ENCODE assay signal across 1 cellular context in the genomic region with DNA sequence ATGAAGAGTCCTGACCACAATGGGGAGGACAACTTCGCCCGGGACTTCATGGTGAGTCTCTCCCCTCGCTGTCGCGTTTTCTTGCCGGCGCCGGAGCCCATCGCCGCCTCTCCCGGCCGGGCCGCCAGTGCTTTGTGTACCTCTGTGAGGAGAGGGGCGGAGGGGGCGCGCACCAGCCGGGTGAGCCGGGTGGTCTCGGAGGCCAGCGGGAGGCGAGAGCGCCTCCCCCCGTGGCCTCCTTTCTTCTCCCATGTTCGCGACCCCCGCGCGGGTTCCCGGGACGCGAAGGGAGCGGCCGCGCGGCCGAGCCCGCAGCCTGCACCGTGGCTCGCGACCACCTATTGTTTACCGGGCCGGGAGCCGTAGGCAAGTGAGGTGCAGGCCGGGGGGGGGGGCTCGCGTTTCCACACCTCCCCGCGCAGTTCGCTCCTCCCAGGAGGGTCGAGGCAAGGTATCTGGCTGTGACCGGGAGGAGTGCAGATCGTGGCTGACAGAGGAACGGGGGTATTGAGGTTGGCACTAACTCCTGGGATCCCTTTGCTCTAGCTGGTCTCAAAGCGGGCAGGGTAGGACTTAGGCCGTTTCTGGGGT.
A peak's percentile ranks its signal among the peaks of the same experiment; 100 is the strongest.
TF ChIP-seq lines count a peak whose summit lies in the region.

No MANE protein-coding gene starts in this region.

TF ChIP-seq in K562, 482 proteins besides CTCF, POLR2A, EP300 and RAD21 (continued from another document and continues in another):
- TF ChIP-seq ZBTB40 (IDR thresholded peaks at IDR 0.05) (peak; percentile 32; the same call in 1 of the 2 replicates), ZBTB40 (CRISPR knock-in tag; IDR thresholded peaks at IDR 0.05) (no peak), EP400 (IDR thresholded peaks at IDR 0.05) (no peak), PTTG1 (tag; IDR thresholded peaks at IDR 0.05; ENCODE audit: low read depth) (no peak), NONO (IDR thresholded peaks at IDR 0.05; ENCODE audit: low read depth in 2 of 2, low read length in 1 of 2) (0 out of 4 replicates have a peak, but pooled peaks of 1 of the 2 experiments have one; percentile 34), HNRNPH1 (optimal IDR thresholded peaks at IDR 0.05; ENCODE audit: low read depth, low read length) (no peak), SAFB2 (IDR thresholded peaks at IDR 0.05; ENCODE audit: borderline replicate concordance, low read depth, low read length, severe bottlenecking) (no peak), NBN (IDR thresholded peaks at IDR 0.05; ENCODE audit: low read depth) (no peak), NR2C2 (CRISPR knock-in tag; IDR thresholded peaks at IDR 0.05) (no peak), NR2C2 (tag; IDR thresholded peaks at IDR 0.05) (no peak), HMGN3 (IDR thresholded peaks at IDR 0.05; ENCODE audit: borderline replicate concordance, extremely low read depth, insufficient read length, low read depth, low read length) (peak; percentile 39), KDM2B (CRISPR knock-in tag; IDR thresholded peaks at IDR 0.05) (no peak), ZNF699 (CRISPR knock-in tag; IDR thresholded peaks at IDR 0.05; ENCODE audit: insufficient replicate concordance) (no peak), CCAR2 (IDR thresholded peaks at IDR 0.05; ENCODE audit: low read depth, low read length) (no peak), PHF8 (IDR thresholded peaks at IDR 0.05; ENCODE audit: borderline replicate concordance, low read length) (peak; percentile 36; the same call in 1 of the 2 replicates), KDM4B (IDR thresholded peaks at IDR 0.05; ENCODE audit: borderline replicate concordance in 2 of 2, low read depth in 1 of 2) (peak in 1 of 2 experiments; percentile 38; a peak in 1 of 4 replicates), ZNF584 (CRISPR knock-in tag; IDR thresholded peaks at IDR 0.05; ENCODE audit: low read depth) (no peak), ZNF79 (CRISPR knock-in tag; IDR thresholded peaks at IDR 0.05; ENCODE audit: low read depth) (no peak), BRD4 (IDR thresholded peaks at IDR 0.05) (no peak), ZNF41 (CRISPR knock-in tag; conservative IDR thresholded peaks at IDR 0.05) (no peak), RBFOX2 (IDR thresholded peaks at IDR 0.05; ENCODE audit: low read depth, low read length) (peak; percentile 79), CTBP1 (IDR thresholded peaks at IDR 0.05; ENCODE audit: borderline replicate concordance) (peak; percentile 20; the same call in 1 of the 2 replicates), PREB (CRISPR knock-in tag; IDR thresholded peaks at IDR 0.05) (0 out of 2 replicates have a peak, but pooled peaks have one; percentile 49), ZNF583 (CRISPR knock-in tag; IDR thresholded peaks at IDR 0.05) (no peak), RCOR1 (IDR thresholded peaks at IDR 0.05; ENCODE audit: borderline replicate concordance in 1 of 2, low read depth in 2 of 2, low read length in 2 of 2) (no peak), ZNF316 (IDR thresholded peaks at IDR 0.05) (no peak), TRIM28 (IDR thresholded peaks at IDR 0.05) (no peak), GATA2 (CRISPR knock-in tag; IDR thresholded peaks at IDR 0.05) (no peak), NRF1 (conservative IDR thresholded peaks at IDR 0.05 in 1 of 2, IDR thresholded peaks at IDR 0.05 in 1 of 2) (peak; percentile 66 to 74), ZNF561 (CRISPR knock-in tag; conservative IDR thresholded peaks at IDR 0.05) (no peak), CEBPB (tag; IDR thresholded peaks at IDR 0.05) (no peak), ZFX (CRISPR knock-in tag; IDR thresholded peaks at IDR 0.05) (peak; percentile 77), TGIF2 (CRISPR knock-in tag; IDR thresholded peaks at IDR 0.05) (peak; percentile 39; the same call in 1 of the 2 replicates), TOE1 (IDR thresholded peaks at IDR 0.05; ENCODE audit: borderline replicate concordance) (no peak), TOE1 (CRISPR knock-in tag; IDR thresholded peaks at IDR 0.05; ENCODE audit: borderline replicate concordance, low read depth) (no peak), TRIM24 (IDR thresholded peaks at IDR 0.05) (no peak), TFAM (CRISPR knock-in tag; conservative IDR thresholded peaks at IDR 0.05) (no peak), HMG20B (CRISPR knock-in tag; IDR thresholded peaks at IDR 0.05) (no peak), THAP7 (CRISPR knock-in tag; IDR thresholded peaks at IDR 0.05) (0 out of 2 replicates have a peak, but pooled peaks have one; percentile 28), CEBPG (CRISPR knock-in tag; IDR thresholded peaks at IDR 0.05) (no peak), CEBPG (tag; conservative IDR thresholded peaks at IDR 0.05 in 1 of 2, IDR thresholded peaks at IDR 0.05 in 1 of 2) (no peak), ATF7 (IDR thresholded peaks at IDR 0.05) (0 out of 2 replicates have a peak, but pooled peaks have one; percentile 10), RB1 (IDR thresholded peaks at IDR 0.05; ENCODE audit: low read depth) (no peak; the same call in 1 of the 2 replicates), HDAC1 (IDR thresholded peaks at IDR 0.05) (no peak; a peak in 1 of 4 replicates), DNMT1 (IDR thresholded peaks at IDR 0.05) (no peak)
- TF ChIP-seq, protein P1, sequence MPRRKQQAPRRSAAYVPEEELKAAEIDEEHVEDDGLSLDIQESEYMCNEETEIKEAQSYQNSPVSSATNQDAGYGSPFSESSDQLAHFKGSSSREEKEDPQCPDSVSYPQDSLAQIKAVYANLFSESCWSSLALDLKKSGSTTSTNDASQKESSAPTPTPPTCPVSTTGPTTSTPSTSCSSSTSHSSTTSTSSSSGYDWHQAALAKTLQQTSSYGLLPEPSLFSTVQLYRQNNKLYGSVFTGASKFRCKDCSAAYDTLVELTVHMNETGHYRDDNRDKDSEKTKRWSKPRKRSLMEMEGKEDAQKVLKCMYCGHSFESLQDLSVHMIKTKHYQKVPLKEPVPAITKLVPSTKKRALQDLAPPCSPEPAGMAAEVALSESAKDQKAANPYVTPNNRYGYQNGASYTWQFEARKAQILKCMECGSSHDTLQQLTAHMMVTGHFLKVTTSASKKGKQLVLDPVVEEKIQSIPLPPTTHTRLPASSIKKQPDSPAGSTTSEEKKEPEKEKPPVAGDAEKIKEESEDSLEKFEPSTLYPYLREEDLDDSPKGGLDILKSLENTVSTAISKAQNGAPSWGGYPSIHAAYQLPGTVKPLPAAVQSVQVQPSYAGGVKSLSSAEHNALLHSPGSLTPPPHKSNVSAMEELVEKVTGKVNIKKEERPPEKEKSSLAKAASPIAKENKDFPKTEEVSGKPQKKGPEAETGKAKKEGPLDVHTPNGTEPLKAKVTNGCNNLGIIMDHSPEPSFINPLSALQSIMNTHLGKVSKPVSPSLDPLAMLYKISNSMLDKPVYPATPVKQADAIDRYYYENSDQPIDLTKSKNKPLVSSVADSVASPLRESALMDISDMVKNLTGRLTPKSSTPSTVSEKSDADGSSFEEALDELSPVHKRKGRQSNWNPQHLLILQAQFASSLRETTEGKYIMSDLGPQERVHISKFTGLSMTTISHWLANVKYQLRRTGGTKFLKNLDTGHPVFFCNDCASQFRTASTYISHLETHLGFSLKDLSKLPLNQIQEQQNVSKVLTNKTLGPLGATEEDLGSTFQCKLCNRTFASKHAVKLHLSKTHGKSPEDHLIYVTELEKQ (CRISPR knock-in tag; IDR thresholded peaks at IDR 0.05): no peak
- TF ChIP-seq, protein P2, sequence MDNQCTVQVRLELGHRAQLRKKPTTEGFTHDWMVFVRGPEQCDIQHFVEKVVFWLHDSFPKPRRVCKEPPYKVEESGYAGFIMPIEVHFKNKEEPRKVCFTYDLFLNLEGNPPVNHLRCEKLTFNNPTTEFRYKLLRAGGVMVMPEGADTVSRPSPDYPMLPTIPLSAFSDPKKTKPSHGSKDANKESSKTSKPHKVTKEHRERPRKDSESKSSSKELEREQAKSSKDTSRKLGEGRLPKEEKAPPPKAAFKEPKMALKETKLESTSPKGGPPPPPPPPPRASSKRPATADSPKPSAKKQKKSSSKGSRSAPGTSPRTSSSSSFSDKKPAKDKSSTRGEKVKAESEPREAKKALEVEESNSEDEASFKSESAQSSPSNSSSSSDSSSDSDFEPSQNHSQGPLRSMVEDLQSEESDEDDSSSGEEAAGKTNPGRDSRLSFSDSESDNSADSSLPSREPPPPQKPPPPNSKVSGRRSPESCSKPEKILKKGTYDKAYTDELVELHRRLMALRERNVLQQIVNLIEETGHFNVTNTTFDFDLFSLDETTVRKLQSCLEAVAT (IDR thresholded peaks at IDR 0.05): no peak
- TF ChIP-seq, protein P3, sequence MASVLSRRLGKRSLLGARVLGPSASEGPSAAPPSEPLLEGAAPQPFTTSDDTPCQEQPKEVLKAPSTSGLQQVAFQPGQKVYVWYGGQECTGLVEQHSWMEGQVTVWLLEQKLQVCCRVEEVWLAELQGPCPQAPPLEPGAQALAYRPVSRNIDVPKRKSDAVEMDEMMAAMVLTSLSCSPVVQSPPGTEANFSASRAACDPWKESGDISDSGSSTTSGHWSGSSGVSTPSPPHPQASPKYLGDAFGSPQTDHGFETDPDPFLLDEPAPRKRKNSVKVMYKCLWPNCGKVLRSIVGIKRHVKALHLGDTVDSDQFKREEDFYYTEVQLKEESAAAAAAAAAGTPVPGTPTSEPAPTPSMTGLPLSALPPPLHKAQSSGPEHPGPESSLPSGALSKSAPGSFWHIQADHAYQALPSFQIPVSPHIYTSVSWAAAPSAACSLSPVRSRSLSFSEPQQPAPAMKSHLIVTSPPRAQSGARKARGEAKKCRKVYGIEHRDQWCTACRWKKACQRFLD (CRISPR knock-in tag; IDR thresholded peaks at IDR 0.05): peak; percentile 53
